In the genomic region with DNA sequence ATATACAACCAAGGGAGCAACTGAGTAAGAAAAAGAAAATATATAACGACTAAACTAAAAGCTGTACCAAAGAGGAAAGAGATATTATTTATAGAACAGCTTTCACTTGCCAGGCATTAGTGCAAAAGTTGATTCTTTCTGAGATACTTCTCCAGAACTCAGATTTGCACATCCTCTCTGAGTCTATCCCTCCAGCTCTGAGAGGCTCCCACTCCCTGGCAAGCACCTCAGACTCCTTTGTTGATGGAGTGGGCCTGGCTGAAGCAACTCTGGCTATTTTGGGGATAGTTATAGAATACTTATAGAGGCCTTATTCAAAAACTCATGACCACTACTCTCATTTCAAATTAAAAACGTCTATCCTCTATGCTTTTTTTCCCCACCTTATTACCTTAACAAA, we compare ENCODE assay signal across 19 cellular contexts.
DNase-seq lines count a peak whose midpoint lies in the region; ATAC-seq and TF ChIP-seq lines count a peak whose summit lies in the region.
"Had no signal": no experiment of that assay in that cellular context is flagged by ENCODE, and none has a peak within 500 bp of the region (broad histone marks: within the 10 kb centered on the region; RNA-seq: fewer than 3 reads in every experiment).

No MANE protein-coding gene starts in this region.

- DNase-seq in AG08395 (ENCODE audit: low spot score) (peak; percentile 14), left ventricle myocardium superior (no peak), sigmoid colon (no peak), C1 segment of cervical spinal cord (lab: John Stamatoyannopoulos, UW) (no peak)
- DNase-seq in activated T-helper 1 cell treated with anti-CD3 and anti-CD28 coated beads, Interleukin-12 subunit alpha, Interleukin-12 subunit beta, Interleukin-2, Interleukin-4 antibody, amounts not matched to agents 30 ng/mL and 10 ng/mL and 1 ng/mL, durations not matched to agents 14 hours and 24 hours and 36 hours (ENCODE audit: low spot score): no peak
- DNase-seq: activated CD4-positive, alpha-beta T cell treated with anti-CD3 and anti-CD28 coated beads, Interleukin-2, amount 10 ng/mL, durations not matched to agents 24 days and 14 days; activated naive CD8-positive, alpha-beta T cell treated with anti-CD3 and anti-CD28 coated beads for 36 hours; activated T-cell treated with anti-CD3 and anti-CD28 coated beads, Interleukin-2, amount 50 U/mL, for 24 hours; left cardiac atrium; naive B cell; NCI-H2107; NCI-H774; substantia nigra; T-helper 9 cell had no signal

- H3K9me3 ChIP-seq in sigmoid colon: no peaks in the 10 kb centered on the region

- no peak overlapping the region for H3K4me3 Mint-ChIP-seq in activated T-helper 1 cell treated with anti-CD3 and anti-CD28 coated beads, Interleukin-12 subunit alpha, Interleukin-12 subunit beta, Interleukin-2, Interleukin-4 antibody, amounts not matched to agents 30 ng/mL and 10 ng/mL and 1 ng/mL, durations not matched to agents 14 hours and 24 hours and 36 hours
- H3K4me3 Mint-ChIP-seq: activated CD4-positive, alpha-beta T cell treated with anti-CD3 and anti-CD28 coated beads, Interleukin-2, amount 10 ng/mL, durations not matched to agents 24 days and 14 days; activated naive CD8-positive, alpha-beta T cell treated with anti-CD3 and anti-CD28 coated beads for 36 hours; activated T-cell treated with anti-CD3 and anti-CD28 coated beads, Interleukin-2, amount 50 U/mL, for 24 hours; naive B cell had no signal

- intact Hi-C loops in left ventricle myocardium superior (cut with micrococcal nuclease): no loop called here
- intact Hi-C loops in sigmoid colon (cut with DNase I): loop anchor here (5.0 kb wide), 1 partner anchor 66 kb away; no protein-coding TSS in a partner anchor
- intact Hi-C loops in activated T-helper 1 cell treated with anti-CD3 and anti-CD28 coated beads, Interleukin-12 subunit alpha, Interleukin-12 subunit beta, Interleukin-2, Interleukin-4 antibody, amounts not matched to agents 30 ng/mL and 10 ng/mL and 1 ng/mL, durations not matched to agents 14 hours and 24 hours and 36 hours (cut with micrococcal nuclease): no loop called here

- no peaks in the 10 kb centered on the region for H3K27me3 Mint-ChIP-seq in activated T-helper 1 cell treated with anti-CD3 and anti-CD28 coated beads, Interleukin-12 subunit alpha, Interleukin-12 subunit beta, Interleukin-2, Interleukin-4 antibody, amounts not matched to agents 30 ng/mL and 10 ng/mL and 1 ng/mL, durations not matched to agents 14 hours and 24 hours and 36 hours (ENCODE audit: insufficient read depth)
- H3K27me3 Mint-ChIP-seq: activated T-cell treated with anti-CD3 and anti-CD28 coated beads, Interleukin-2, amount 50 U/mL, for 24 hours had no signal

- no peak overlapping the region for H3K4me3 ChIP-seq in sigmoid colon

- no peak overlapping the region for H3K27ac Mint-ChIP-seq in activated T-helper 1 cell treated with anti-CD3 and anti-CD28 coated beads, Interleukin-12 subunit alpha, Interleukin-12 subunit beta, Interleukin-2, Interleukin-4 antibody, amounts not matched to agents 30 ng/mL and 10 ng/mL and 1 ng/mL, durations not matched to agents 14 hours and 24 hours and 36 hours
- H3K27ac Mint-ChIP-seq: activated CD4-positive, alpha-beta T cell treated with anti-CD3 and anti-CD28 coated beads, Interleukin-2, amount 10 ng/mL, durations not matched to agents 24 days and 14 days; activated naive CD8-positive, alpha-beta T cell treated with anti-CD3 and anti-CD28 coated beads for 36 hours; activated T-cell treated with anti-CD3 and anti-CD28 coated beads, Interleukin-2, amount 50 U/mL, for 24 hours; naive B cell; progenitor cell of endocrine pancreas had no signal

- TF ChIP-seq POLR2A in sigmoid colon (IDR thresholded peaks at IDR 0.05): no peak

- ATAC-seq in SK-N-SH treated with all-trans-retinoic acid at 6 μM for 48 hours: peak; percentile 37
- peak; percentile 46 for ATAC-seq in left ventricle myocardium superior
- ATAC-seq in GM19035 (IDR thresholded peaks at IDR 0.05; ENCODE audit: unreplicated experiment): no peak
- ATAC-seq in GM21576 (IDR thresholded peaks at IDR 0.05; ENCODE audit: unreplicated experiment): no peak

- H3K27me3 ChIP-seq in sigmoid colon: no peaks in the 10 kb centered on the region

- 36 to 42% methylated on average over 2 of the region's 2 CpGs for WGBS in sigmoid colon, 2 donors

- peak overlapping the region; percentile 77 to 86 (median 84) for H3K27ac ChIP-seq in sigmoid colon
- H3K27ac ChIP-seq: epithelial cell of prostate had no signal

- no peaks in the 10 kb centered on the region for H3K36me3 ChIP-seq in sigmoid colon

- TF ChIP-seq CTCF in sigmoid colon (IDR thresholded peaks at IDR 0.05): no peak

- no peaks in the 10 kb centered on the region for H3K4me1 Mint-ChIP-seq in activated T-helper 1 cell treated with anti-CD3 and anti-CD28 coated beads, Interleukin-12 subunit alpha, Interleukin-12 subunit beta, Interleukin-2, Interleukin-4 antibody, amounts not matched to agents 30 ng/mL and 10 ng/mL and 1 ng/mL, durations not matched to agents 14 hours and 24 hours and 36 hours (ENCODE audit: low read depth)
- H3K4me1 Mint-ChIP-seq: activated CD4-positive, alpha-beta T cell treated with anti-CD3 and anti-CD28 coated beads, Interleukin-2, amount 10 ng/mL, durations not matched to agents 24 days and 14 days; activated naive CD8-positive, alpha-beta T cell treated with anti-CD3 and anti-CD28 coated beads for 36 hours had no signal

- TF ChIP-seq EP300 in sigmoid colon (IDR thresholded peaks at IDR 0.05): no peak

- peaks cover 0 to 73% (median 67%) of the 10 kb centered on the region in 4 donors for H3K4me1 ChIP-seq in sigmoid colon

- no peaks in the 10 kb centered on the region for H3K36me3 Mint-ChIP-seq in activated T-helper 1 cell treated with anti-CD3 and anti-CD28 coated beads, Interleukin-12 subunit alpha, Interleukin-12 subunit beta, Interleukin-2, Interleukin-4 antibody, amounts not matched to agents 30 ng/mL and 10 ng/mL and 1 ng/mL, durations not matched to agents 14 hours and 24 hours and 36 hours (ENCODE audit: low read depth)
- H3K36me3 Mint-ChIP-seq: activated naive CD8-positive, alpha-beta T cell treated with anti-CD3 and anti-CD28 coated beads for 36 hours had no signal

- H3K9me3 Mint-ChIP-seq in activated T-helper 1 cell treated with anti-CD3 and anti-CD28 coated beads, Interleukin-12 subunit alpha, Interleukin-12 subunit beta, Interleukin-2, Interleukin-4 antibody, amounts not matched to agents 30 ng/mL and 10 ng/mL and 1 ng/mL, durations not matched to agents 14 hours and 24 hours and 36 hours: no peaks in the 10 kb centered on the region
- H3K9me3 Mint-ChIP-seq: activated naive CD8-positive, alpha-beta T cell treated with anti-CD3 and anti-CD28 coated beads for 36 hours; activated T-cell treated with anti-CD3 and anti-CD28 coated beads, Interleukin-2, amount 50 U/mL, for 24 hours had no signal

TF ChIP-seq in SK-N-SH treated with all-trans-retinoic acid at 6 μM for 48 hours, 23 proteins besides CTCF, POLR2A, EP300 and RAD21:
- TF ChIP-seq ARNTL (CRISPR knock-in tag; IDR thresholded peaks at IDR 0.05; ENCODE audit: borderline replicate concordance, low read depth): no peak
- no peak for TF ChIP-seq ZC3H10 (CRISPR knock-in tag; IDR thresholded peaks at IDR 0.05)
- TF ChIP-seq OSR1 (CRISPR knock-in tag; IDR thresholded peaks at IDR 0.05): no peak
- TF ChIP-seq ZNF565 (CRISPR knock-in tag; conservative IDR thresholded peaks at IDR 0.05; ENCODE audit: low read depth): no peak

Comparison
In these comparisons a context has a peak if more than half of its experiments do, and no peak if none do; other contexts are left out.
1. ATAC-seq: peak in SK-N-SH treated with all-trans-retinoic acid at 6 μM for 48 hours (single experiment) and left ventricle myocardium superior (single experiment); none in GM19035 (single experiment) and GM21576 (single experiment).